15 cellular contexts compared by ENCODE assay signal in the genomic region with DNA sequence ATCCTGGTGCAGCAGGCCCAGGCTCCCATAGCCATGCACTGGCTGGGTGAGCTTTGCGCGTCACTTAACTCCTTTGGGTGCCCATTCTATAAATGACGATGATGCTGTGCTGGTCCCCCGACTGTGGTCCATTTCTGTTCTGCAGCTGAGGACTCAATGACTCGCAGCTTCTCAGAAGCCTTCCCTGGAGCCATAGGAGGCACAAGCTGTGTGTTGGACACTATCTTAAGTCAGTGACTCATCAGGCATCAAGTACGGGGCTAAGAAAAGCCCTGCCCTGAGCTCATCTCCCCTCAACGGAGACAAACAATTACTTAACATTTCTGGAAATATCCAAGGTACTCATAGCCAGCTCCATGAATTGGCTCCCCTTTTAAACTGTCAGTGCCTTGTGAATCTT. TPM values are rescaled to one million over a fixed set of nuclear protein-coding genes. Genes with fewer than 3 reads are reported as not detected.
DNase-seq lines count a peak whose midpoint lies in the region; ATAC-seq and TF ChIP-seq lines count a peak whose summit lies in the region.
"Had no signal": no experiment of that assay in that cellular context is flagged by ENCODE, and none has a peak within 500 bp of the region (broad histone marks: within the 10 kb centered on the region; RNA-seq: fewer than 3 reads in every experiment).

No MANE protein-coding gene starts in this region.

- no peak overlapping the region for H2BK20ac ChIP-seq in IMR-90 (ENCODE audit: low read depth, low read length)

- no peak overlapping the region for H4K91ac ChIP-seq in IMR-90 (ENCODE audit: insufficient read depth, low read depth, low read length)

- TF ChIP-seq POLR2A in IMR-90 (IDR thresholded peaks at IDR 0.05; ENCODE audit: low read depth, low read length) = no peak

- H3K4ac ChIP-seq in IMR-90 (ENCODE audit: low read depth, low read length) = no peak overlapping the region

- POLR2A ChIA-PET in IMR-90 (lab: Charles Lee; ENCODE audit: unreplicated experiment) = no interaction called here
- POLR2A ChIA-PET in OCI-LY7 (lab: Charles Lee) = no interaction called here

- H3K36me3 Mint-ChIP-seq in activated naive CD4-positive, alpha-beta T cell treated with anti-CD3 and anti-CD28 coated beads for 36 hours (ENCODE audit: low read depth) = peaks cover 2% of the 10 kb centered on the region

- intact Hi-C loops in IMR-90 (cut with micrococcal nuclease) = no loop called here
- intact Hi-C loops in mucosa of descending colon (cut with DNase I, micrococcal nuclease) = no loop called here
- intact Hi-C loops in OCI-LY7 (cut with micrococcal nuclease; ENCODE audit: unreplicated experiment) = no loop called here
- intact Hi-C loops in activated naive CD4-positive, alpha-beta T cell treated with anti-CD3 and anti-CD28 coated beads for 36 hours (cut with micrococcal nuclease) = no loop called here

- no peak overlapping the region for H3K27ac Mint-ChIP-seq in activated naive CD4-positive, alpha-beta T cell treated with anti-CD3 and anti-CD28 coated beads for 36 hours
- H3K27ac Mint-ChIP-seq: activated CD4-positive, alpha-beta memory T cell treated with anti-CD3 and anti-CD28 coated beads, Interleukin-2, amount 10 ng/mL, durations not matched to agents 7 days and 5 days; activated naive CD8-positive, alpha-beta T cell; endodermal cell; nephron; T-cell had no signal

- 83% methylated on average over 3 of the region's 7 CpGs; no CpG with 5 or more reads in 1 of the 2 experiments for WGBS in IMR-90 (ENCODE audit: extremely low coverage in 2 of 2, insufficient read length in 1 of 2), 2 experiments

- no peak overlapping the region for H3K23ac ChIP-seq in IMR-90 (ENCODE audit: low read depth, low read length)

- in situ Hi-C loops in IMR-90 (cut with MboI; ENCODE audit: low sequenced_read_pairs) = no loop called here

- peak; percentile 3; the same call in 1 of the 2 replicates for TF ChIP-seq RAD21 in IMR-90 (IDR thresholded peaks at IDR 0.05; ENCODE audit: low read length)

- no peaks in the 10 kb centered on the region for H3K27me3 ChIP-seq in IMR-90 (ENCODE audit: control insufficient read depth, insufficient read depth, low read length)

- dilution Hi-C loops in IMR-90 (cut with HindIII; ENCODE audit: low sequenced_read_pairs, unreplicated experiment) = no loop called here

- no peak overlapping the region for H3K18ac ChIP-seq in IMR-90 (ENCODE audit: low read depth, low read length)

- H3K27ac ChIP-seq in IMR-90 (ENCODE audit: insufficient read depth, low read length) = no peak overlapping the region
- no peak overlapping the region for H3K27ac ChIP-seq in OCI-LY7 (ENCODE audit: low read depth, low read length, poor library complexity, severe bottlenecking)

- BruUV-seq in IMR-90 (replicated peaks; lab: Mats Ljungman, UMichigan) (no TSS peak), OCI-LY7 (replicated peaks; lab: Mats Ljungman, UMichigan) (no TSS peak)

- H2BK5ac ChIP-seq in IMR-90 (ENCODE audit: low read depth, low read length, poor library complexity, severe bottlenecking) = no peak overlapping the region

- H3K56ac ChIP-seq in IMR-90 (ENCODE audit: extremely low read depth, insufficient read depth, low read length) = no peak overlapping the region

- no peaks in the 10 kb centered on the region for H3K9me3 Mint-ChIP-seq in activated naive CD4-positive, alpha-beta T cell treated with anti-CD3 and anti-CD28 coated beads for 36 hours
- H3K9me3 Mint-ChIP-seq: activated CD4-positive, alpha-beta memory T cell treated with anti-CD3 and anti-CD28 coated beads, Interleukin-2, amount 10 ng/mL, durations not matched to agents 7 days and 5 days; endodermal cell; nephron; T-cell had no signal

- H2BK120ac ChIP-seq in IMR-90 (ENCODE audit: low read depth, low read length) = no peak overlapping the region

- no peak overlapping the region for H3K9ac ChIP-seq in IMR-90 (ENCODE audit: low read depth, low read length)

- TF ChIP-seq CTCF in IMR-90 (conservative IDR thresholded peaks at IDR 0.05; ENCODE audit: low read depth, low read length) (no peak), choroid plexus epithelial cell (conservative IDR thresholded peaks at IDR 0.05; ENCODE audit: low read depth, low read length) (no peak), mucosa of descending colon (IDR thresholded peaks at IDR 0.05) (no peak), OCI-LY7 (conservative IDR thresholded peaks at IDR 0.05; ENCODE audit: low read length) (no peak)

- no peak overlapping the region for H2AK9ac ChIP-seq in IMR-90 (replicated peaks; ENCODE audit: low read depth, low read length, poor library complexity)

- H3K4me1 ChIP-seq in IMR-90 (ENCODE audit: control insufficient read depth, insufficient read depth, low read length) = peaks cover 11% of the 10 kb centered on the region; the same call in 1 of the 2 replicates
- H3K4me1 ChIP-seq in mucosa of descending colon (ENCODE audit: low read depth) = no peaks in the 10 kb centered on the region
- no peaks in the 10 kb centered on the region for H3K4me1 ChIP-seq in OCI-LY7 (ENCODE audit: insufficient read depth, low read length, poor library complexity, severe bottlenecking)

- H2AK5ac ChIP-seq in IMR-90 (ENCODE audit: low read depth, low read length) = no peak overlapping the region

- H3K9me3 ChIP-seq in IMR-90 (ENCODE audit: control insufficient read depth, insufficient read depth, low read length) (no peaks in the 10 kb centered on the region), mucosa of descending colon (no peaks in the 10 kb centered on the region), OCI-LY7 (ENCODE audit: low read length) (no peaks in the 10 kb centered on the region)

- no peak overlapping the region for H3K4me3 Mint-ChIP-seq in activated naive CD4-positive, alpha-beta T cell treated with anti-CD3 and anti-CD28 coated beads for 36 hours
- H3K4me3 Mint-ChIP-seq: activated CD4-positive, alpha-beta memory T cell treated with anti-CD3 and anti-CD28 coated beads, Interleukin-2, amount 10 ng/mL, durations not matched to agents 7 days and 5 days; activated naive CD8-positive, alpha-beta T cell; endodermal cell; nephron; T-cell had no signal

- DNase-seq in A172 (ENCODE audit: low spot score) (peak; percentile 42), IMR-90 (peak; percentile 91), choroid plexus epithelial cell (ENCODE audit: low read depth) (peak; percentile 91), mucosa of descending colon (no peak), OCI-LY7 (ENCODE audit: low spot score) (no peak)
- no peak for DNase-seq in stimulated activated CD8-positive, alpha-beta memory T cell treated with anti-CD3 and anti-CD28 coated beads, Interleukin-4, amount 100 ng/mL, for 48 hours
- DNase-seq in activated naive CD4-positive, alpha-beta T cell treated with anti-CD3 and anti-CD28 coated beads for 36 hours = no peak
- DNase-seq: activated CD4-positive, alpha-beta memory T cell treated with anti-CD3 and anti-CD28 coated beads, Interleukin-2, amount 10 ng/mL, durations not matched to agents 7 days and 5 days; endodermal cell; NCI-H1436 treated with DMSO at 0.1 percent for 48 hours; T-cell had no signal

- H3K4me3 ChIP-seq in IMR-90 (ENCODE audit: insufficient read depth, low read depth, low read length) (no peak overlapping the region), choroid plexus epithelial cell (ENCODE audit: low read depth, low read length) (no peak overlapping the region), mucosa of descending colon (no peak overlapping the region), OCI-LY7 (ENCODE audit: low read depth, low read length, poor library complexity, severe bottlenecking) (no peak overlapping the region)

- H2BK15ac ChIP-seq in IMR-90 (ENCODE audit: low read depth, low read length) = no peak overlapping the region

- H3K36me3 ChIP-seq in IMR-90 (ENCODE audit: control insufficient read depth, insufficient read depth, low read length) (peaks cover 18% of the 10 kb centered on the region), mucosa of descending colon (ENCODE audit: low read depth) (no peaks in the 10 kb centered on the region), OCI-LY7 (ENCODE audit: insufficient read depth, low read length) (peaks cover 9% of the 10 kb centered on the region; the same call in 1 of the 2 replicates)

- no peaks in the 10 kb centered on the region for H3K79me2 ChIP-seq in OCI-LY7 (ENCODE audit: insufficient read depth, low read depth, low read length)

- no peak overlapping the region for H4K8ac ChIP-seq in IMR-90 (ENCODE audit: low read depth in 2 of 2, low read length in 2 of 2)

- no peaks in the 10 kb centered on the region; the same call in 1 of the 2 replicates for H3K9me1 ChIP-seq in IMR-90 (ENCODE audit: insufficient read depth, low read length)

- H3K27me3 Mint-ChIP-seq in activated naive CD4-positive, alpha-beta T cell treated with anti-CD3 and anti-CD28 coated beads for 36 hours (ENCODE audit: low read depth) = no peaks in the 10 kb centered on the region
- H3K27me3 Mint-ChIP-seq: activated CD4-positive, alpha-beta memory T cell treated with anti-CD3 and anti-CD28 coated beads, Interleukin-2, amount 10 ng/mL, durations not matched to agents 7 days and 5 days; activated naive CD8-positive, alpha-beta T cell; T-cell had no signal

- H3K14ac ChIP-seq in IMR-90 (replicated peaks; ENCODE audit: low read depth, low read length) = no peak overlapping the region

- ATAC-seq in IMR-90 (ENCODE audit: low read depth) = peak; percentile 89
- ATAC-seq in mucosa of descending colon = peak; percentile 31
- no peak for ATAC-seq in HG02623 (IDR thresholded peaks at IDR 0.05; ENCODE audit: unreplicated experiment)
- ATAC-seq: T-cell had no signal

- H2AFZ ChIP-seq in IMR-90 (replicated peaks; ENCODE audit: low read length, poor library complexity) (no peak overlapping the region), OCI-LY7 (ENCODE audit: low read length) (no peak overlapping the region)

- no peaks in the 10 kb centered on the region; a peak in 1 of 4 replicates for H3K79me1 ChIP-seq in IMR-90 (ENCODE audit: low read depth in 1 of 2, low read length in 2 of 2)

- no peak overlapping the region for H4K5ac ChIP-seq in IMR-90 (ENCODE audit: low read depth, low read length)

- no peaks in the 10 kb centered on the region for H3K4me1 Mint-ChIP-seq in activated naive CD4-positive, alpha-beta T cell treated with anti-CD3 and anti-CD28 coated beads for 36 hours (ENCODE audit: low read depth)
- H3K4me1 Mint-ChIP-seq: activated CD4-positive, alpha-beta memory T cell treated with anti-CD3 and anti-CD28 coated beads, Interleukin-2, amount 10 ng/mL, durations not matched to agents 7 days and 5 days; endodermal cell had no signal

- H4K20me1 ChIP-seq in IMR-90 (ENCODE audit: insufficient read depth, low read length) (peaks cover 5% of the 10 kb centered on the region; the same call in 1 of the 2 replicates), OCI-LY7 (ENCODE audit: insufficient read depth, low read length) (no peaks in the 10 kb centered on the region)

- CTCF ChIA-PET in IMR-90 (lab: Yijun Ruan, JAX) (interaction anchor here (0.6 to 1.2 kb wide), 2 partner anchors 13 to 138 kb away, joined by 3 read pairs; partner anchors contain the start of gene MUSTN1), OCI-LY7 (lab: Charles Lee; ENCODE audit: unreplicated experiment) (interaction anchor here (0.9 kb wide), 1 partner anchor 10 kb away, joined by 3 read pairs; no protein-coding TSS in a partner anchor)
- CTCF ChIA-PET in activated naive CD4-positive, alpha-beta T cell treated with anti-CD3 and anti-CD28 coated beads for 36 hours (lab: Charles Lee) = interaction anchor here (1.0 to 2.4 kb wide), 8 partner anchors 10 to 228 kb away, joined by 3 to 13 read pairs (median 5); partner anchors contain the start of gene SFMBT1

- H3K9me2 ChIP-seq in OCI-LY7 (ENCODE audit: insufficient read depth, low read length) = no peaks in the 10 kb centered on the region

- H3K4me2 ChIP-seq in IMR-90 (ENCODE audit: low read depth, low read length) (no peak overlapping the region), OCI-LY7 (ENCODE audit: low read length) (no peak overlapping the region)

RNA-seq across cellular contexts. Expression of gene MUSTN1, which starts 13.8 kb away (rescaled TPM):
- total RNA-seq in A172 (2014; rRNA removed; shearing (Covaris generic)) = 0.22 TPM in 1 of 2 replicates, not detected in the other
- total RNA-seq in IMR-90 (2012; rRNA removed) (not detected in 2 replicates), mucosa of descending colon (1 to 10 TPM; 1.9 to 5.3 (median 4.0) TPM), OCI-LY7 (2022) (1.7 and 2.8 TPM in 2 replicates)
- not detected in 2 replicates for polyA plus RNA-seq in IMR-90 (2012; rRNA removed)
- polyA plus RNA-seq in IMR-90 (2012; cell fraction: cytosol; rRNA removed) = 0.25 and 0.32 TPM in 2 replicates
- 5.7 and 7.9 TPM in 2 replicates for polyA plus RNA-seq in IMR-90 (2012; cell fraction: nucleus; rRNA removed; ENCODE audit: low replicate concordance)
- 0.28 and 2.7 TPM in 2 replicates for total RNA-seq in OCI-LY7 (2014; rRNA removed; shearing (Covaris generic))
- under 1 TPM in 1 of 2 experiments, not detected in 1; 0.57 TPM for total RNA-seq in activated naive CD4-positive, alpha-beta T cell treated with anti-CD3 and anti-CD28 coated beads for 36 hours
- total RNA-seq: A673 had no signal

RNA-seq across cellular contexts. Expression of gene ITIH4, which starts 18.1 kb away (rescaled TPM):
- 0.69 and 1.1 TPM in 2 replicates for total RNA-seq in A172 (2014; rRNA removed; shearing (Covaris generic))
- total RNA-seq in IMR-90 (2012; rRNA removed) (0.28 and 0.36 TPM in 2 replicates), mucosa of descending colon (1 to 10 TPM; 1.9 to 6.0 (median 4.3) TPM), OCI-LY7 (2022) (2.2 and 4.6 TPM in 2 replicates)
- 0.26 and 0.67 TPM in 2 replicates for polyA plus RNA-seq in IMR-90 (2012; rRNA removed)
- polyA plus RNA-seq in IMR-90 (2012; cell fraction: cytosol; rRNA removed) = 0.02 and 0.09 TPM in 2 replicates
- 5.8 and 6.1 TPM in 2 replicates for polyA plus RNA-seq in IMR-90 (2012; cell fraction: nucleus; rRNA removed; ENCODE audit: low replicate concordance)
- total RNA-seq in OCI-LY7 (2014; rRNA removed; shearing (Covaris generic)) = 2.1 and 13.3 TPM in 2 replicates
- total RNA-seq in activated naive CD4-positive, alpha-beta T cell treated with anti-CD3 and anti-CD28 coated beads for 36 hours = 1 to 10 TPM; 1.6 to 2.2 TPM

RNA-seq across cellular contexts. Expression of gene STIMATE, which starts 48.7 kb away (rescaled TPM):
- total RNA-seq in A172 (2014; rRNA removed; shearing (Covaris generic)) = 8.6 and 10.2 TPM in 2 replicates
- total RNA-seq in IMR-90 (2012; rRNA removed) (7.5 and 10.6 TPM in 2 replicates), mucosa of descending colon (10 to 100 TPM in 2 of 3 donors, 1 to 10 TPM in 1; 9.3 to 14.8 (median 11.1) TPM), OCI-LY7 (2022) (19.0 and 24.6 TPM in 2 replicates)
- 17.8 and 19.4 TPM in 2 replicates for polyA plus RNA-seq in IMR-90 (2012; rRNA removed)
- polyA plus RNA-seq in IMR-90 (2012; cell fraction: cytosol; rRNA removed) = 12.5 and 37.8 TPM in 2 replicates
- 22.4 and 23.4 TPM in 2 replicates for polyA plus RNA-seq in IMR-90 (2012; cell fraction: nucleus; rRNA removed; ENCODE audit: low replicate concordance)
- total RNA-seq in OCI-LY7 (2014; rRNA removed; shearing (Covaris generic)) = 8.1 and 18.1 TPM in 2 replicates
- 1 to 10 TPM; 7.7 to 9.7 TPM for total RNA-seq in activated naive CD4-positive, alpha-beta T cell treated with anti-CD3 and anti-CD28 coated beads for 36 hours

RNA-seq across cellular contexts. Expression of gene ITIH3, which starts 54.0 kb away (rescaled TPM):
- 2.2 and 3.1 TPM in 2 replicates for total RNA-seq in A172 (2014; rRNA removed; shearing (Covaris generic))
- total RNA-seq in IMR-90 (2012; rRNA removed) (0.72 and 1.1 TPM in 2 replicates), mucosa of descending colon (1 to 10 TPM in 1 of 3 donors, under 1 TPM in 2; 0.72 to 1.4 (median 0.89) TPM), OCI-LY7 (2022) (not detected in 2 replicates)
- polyA plus RNA-seq in IMR-90 (2012; rRNA removed) = 0.94 and 1.3 TPM in 2 replicates
- polyA plus RNA-seq in IMR-90 (2012; cell fraction: cytosol; rRNA removed) = 0.22 and 0.54 TPM in 2 replicates
- polyA plus RNA-seq in IMR-90 (2012; cell fraction: nucleus; rRNA removed; ENCODE audit: low replicate concordance) = 3.2 and 4.1 TPM in 2 replicates
- total RNA-seq in OCI-LY7 (2014; rRNA removed; shearing (Covaris generic)) = not detected in 2 replicates
- not detected for total RNA-seq in activated naive CD4-positive, alpha-beta T cell treated with anti-CD3 and anti-CD28 coated beads for 36 hours
- total RNA-seq: A673; activated CD4-positive, alpha-beta memory T cell treated with anti-CD3 and anti-CD28 coated beads, Interleukin-2, amount 10 ng/mL, durations not matched to agents 7 days and 5 days; endodermal cell had no signal

Comparison
In these comparisons a context has a peak if more than half of its experiments do, and no peak if none do; other contexts are left out.
1. DNase-seq: peak in A172 (single experiment), IMR-90 (single experiment) and choroid plexus epithelial cell (single experiment); none in mucosa of descending colon (0 of 3), OCI-LY7 (single experiment), stimulated activated CD8-positive, alpha-beta memory T cell treated with anti-CD3 and anti-CD28 coated beads, Interleukin-4, amount 100 ng/mL, for 48 hours (single experiment) and activated naive CD4-positive, alpha-beta T cell treated with anti-CD3 and anti-CD28 coated beads for 36 hours (single experiment).